ENCODE assay signal across 1 cellular context in the genomic region with DNA sequence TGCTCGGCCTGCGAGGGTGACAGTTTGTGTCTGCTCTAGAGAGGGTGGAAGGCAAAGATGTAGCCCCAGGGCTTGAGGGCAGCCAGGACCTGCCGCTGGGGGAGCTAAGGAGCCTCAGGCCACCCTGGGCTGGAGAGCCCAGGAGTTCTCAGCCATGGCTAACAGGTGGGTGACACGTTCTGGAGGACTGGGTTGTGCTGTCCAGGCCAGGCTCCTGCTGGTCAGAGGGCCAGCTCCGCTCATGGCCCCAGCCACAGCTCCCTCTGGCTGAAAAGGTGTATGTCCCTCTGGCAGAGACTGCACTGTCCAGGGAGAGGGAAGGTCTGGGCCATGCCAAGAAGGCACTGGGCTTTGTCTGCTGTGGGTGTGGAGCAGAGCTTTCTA.
TF ChIP-seq lines count a peak whose summit lies in the region.

No MANE protein-coding gene starts in this region.

TF ChIP-seq in IMR-90, 13 proteins besides CTCF, POLR2A, EP300 and RAD21 (continued from another document):
- TF ChIP-seq MXI1 (IDR thresholded peaks at IDR 0.05; ENCODE audit: borderline replicate concordance, low read depth, low read length): no peak
- TF ChIP-seq, protein P1, sequence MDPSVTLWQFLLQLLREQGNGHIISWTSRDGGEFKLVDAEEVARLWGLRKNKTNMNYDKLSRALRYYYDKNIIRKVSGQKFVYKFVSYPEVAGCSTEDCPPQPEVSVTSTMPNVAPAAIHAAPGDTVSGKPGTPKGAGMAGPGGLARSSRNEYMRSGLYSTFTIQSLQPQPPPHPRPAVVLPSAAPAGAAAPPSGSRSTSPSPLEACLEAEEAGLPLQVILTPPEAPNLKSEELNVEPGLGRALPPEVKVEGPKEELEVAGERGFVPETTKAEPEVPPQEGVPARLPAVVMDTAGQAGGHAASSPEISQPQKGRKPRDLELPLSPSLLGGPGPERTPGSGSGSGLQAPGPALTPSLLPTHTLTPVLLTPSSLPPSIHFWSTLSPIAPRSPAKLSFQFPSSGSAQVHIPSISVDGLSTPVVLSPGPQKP (IDR thresholded peaks at IDR 0.05; ENCODE audit: borderline replicate concordance, low read depth, low read length): no peak
- no peak for TF ChIP-seq RFX5 (IDR thresholded peaks at IDR 0.05; ENCODE audit: low read depth, low read length)
- TF ChIP-seq MAZ (IDR thresholded peaks at IDR 0.05; ENCODE audit: borderline replicate concordance, low read depth, low read length): no peak
- TF ChIP-seq, protein P2, sequence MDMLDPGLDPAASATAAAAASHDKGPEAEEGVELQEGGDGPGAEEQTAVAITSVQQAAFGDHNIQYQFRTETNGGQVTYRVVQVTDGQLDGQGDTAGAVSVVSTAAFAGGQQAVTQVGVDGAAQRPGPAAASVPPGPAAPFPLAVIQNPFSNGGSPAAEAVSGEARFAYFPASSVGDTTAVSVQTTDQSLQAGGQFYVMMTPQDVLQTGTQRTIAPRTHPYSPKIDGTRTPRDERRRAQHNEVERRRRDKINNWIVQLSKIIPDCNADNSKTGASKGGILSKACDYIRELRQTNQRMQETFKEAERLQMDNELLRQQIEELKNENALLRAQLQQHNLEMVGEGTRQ (IDR thresholded peaks at IDR 0.05; ENCODE audit: low read depth, low read length): no peak
- no peak for TF ChIP-seq FOS (IDR thresholded peaks at IDR 0.05; ENCODE audit: low read depth, low read length)
- no peak for TF ChIP-seq BHLHE40 (IDR thresholded peaks at IDR 0.05; ENCODE audit: low read depth, low read length)
- TF ChIP-seq RCOR1 (IDR thresholded peaks at IDR 0.05; ENCODE audit: insufficient replicate concordance, low read length): no peak
- TF ChIP-seq MAFK (IDR thresholded peaks at IDR 0.05; ENCODE audit: low read depth, low read length): no peak
- TF ChIP-seq SMC3 (IDR thresholded peaks at IDR 0.05; ENCODE audit: low read depth, low read length): no peak
